8 cellular contexts compared by ENCODE assay signal in genomic region chr14:102362545-102363181, GRCh38. TPM values are rescaled to one million over a fixed set of nuclear protein-coding genes. Genes with fewer than 3 reads are reported as not detected.
A peak's percentile ranks its signal among the peaks of the same experiment; 100 is the strongest.
DNase-seq lines count a peak whose midpoint lies in the region; ATAC-seq, FAIRE-seq and TF ChIP-seq lines count a peak whose summit lies in the region.

Gene CINP (minus strand): TSS chr14:102362890. CDS start chr14:102362851, 39 bp downstream.
Gene TECPR2 (plus strand): TSS chr14:102362941. CDS start chr14:102376722, 13,781 bp downstream.

- no peaks in the 10 kb centered on the region for H3K27me3 ChIP-seq in hepatocyte
- no peaks in the 10 kb centered on the region for H3K27me3 ChIP-seq in aorta (ENCODE audit: control insufficient read depth in 1 of 2, insufficient read depth in 2 of 2, low read length in 1 of 2)

- ATAC-seq in HG02981 (IDR thresholded peaks at IDR 0.05; ENCODE audit: unreplicated experiment): peak; percentile 89
- peak; percentile 100 for ATAC-seq in aorta (ENCODE audit: low FRiP score)

- H3K9me3 ChIP-seq in hepatocyte (ENCODE audit: low read depth): no peaks in the 10 kb centered on the region
- H3K9me3 ChIP-seq in aorta (ENCODE audit: control insufficient read depth, low read length): no peaks in the 10 kb centered on the region

- peak within 1 kb of the TSS; percentile 75 for H3K4me3 ChIP-seq in astrocyte of the cerebellum (ENCODE audit: low read depth, low read length)
- peak within 1 kb of the TSS; percentile 84 for H3K4me3 ChIP-seq in hepatocyte
- H3K4me3 ChIP-seq in aorta (ENCODE audit: low read length in 2 of 2): peak within 1 kb of the TSS; percentile 82 to 90

- H3K4me2 ChIP-seq in hepatocyte: peak within 1 kb of the TSS; percentile 91

- DNase-seq in GM18507 (ENCODE audit: extremely low spot score, insufficient read length, low read depth) (peak; percentile 87), NCI-H2029 treated with DMSO at 0.1 percent for 48 hours (lab: John Stamatoyannopoulos, UW) (peak; percentile 53), T-helper 22 cell (ENCODE audit: low read depth) (peak; percentile 93), astrocyte of the cerebellum (ENCODE audit: low read depth) (peak; percentile 87), hepatocyte (ENCODE audit: low spot score) (peak; percentile 99), renal cortical epithelial cell (ENCODE audit: low read depth) (peak; percentile 88), aorta (peak; percentile 98 to 100)

- TF ChIP-seq CTCF in astrocyte of the cerebellum (IDR thresholded peaks at IDR 0.05; ENCODE audit: low read depth, low read length, missing control alignments): no peak
- no peak for TF ChIP-seq CTCF in hepatocyte (IDR thresholded peaks at IDR 0.05; ENCODE audit: poor library complexity)

- H3K36me3 ChIP-seq in hepatocyte (replicated peaks; ENCODE audit: insufficient read depth, low read depth) (no peaks in the 10 kb centered on the region), aorta (ENCODE audit: control insufficient read depth in 1 of 2, insufficient read depth in 2 of 2, low read length in 1 of 2) (peaks cover 0 to 3% of the 10 kb centered on the region in 2 donors)

- intact Hi-C loops in aorta (cut with DNase I): loop anchor here (1.0 to 5.0 kb wide), 4 partner anchors 10 to 154 kb away; partner anchors contain the start of gene ZNF839 (in 1 of the 2)

- FAIRE-seq in GM18507 (lab: Jason Lieb, UNC): peak; percentile 93

- H2AFZ ChIP-seq in hepatocyte: peak within 1 kb of the TSS; percentile 90

- H3K4me1 ChIP-seq in hepatocyte (ENCODE audit: insufficient read depth) (peaks cover 16% of the 10 kb centered on the region), aorta (ENCODE audit: control insufficient read depth in 1 of 2, insufficient read depth in 2 of 2, low read length in 2 of 2) (peaks cover 0 to 6% of the 10 kb centered on the region in 2 donors)

- no peaks in the 10 kb centered on the region for H4K20me1 ChIP-seq in hepatocyte (ENCODE audit: insufficient read depth, poor library complexity, severe bottlenecking)

- no peaks in the 10 kb centered on the region for H3K9me2 ChIP-seq in hepatocyte (replicated peaks; ENCODE audit: insufficient read depth)

- H3K27ac ChIP-seq in hepatocyte: peak within 1 kb of the TSS; percentile 89
- H3K27ac ChIP-seq in aorta (ENCODE audit: low read depth in 1 of 2, low read length in 2 of 2): peak within 1 kb of the TSS; percentile 61 to 72

- under 1% methylated on average over 31 of the region's 58 CpGs for WGBS in hepatocyte (ENCODE audit: low lambda C conversion rate, missing lambda C conversion rate)
- 1% methylated on average over 51 to 58 of the region's 58 CpGs for WGBS in aorta, 2 donors

- in situ Hi-C loops in astrocyte of the cerebellum (cut with HindIII; ENCODE audit: low sequenced_read_pairs): no loop called here

- peaks cover 55% of the 10 kb centered on the region for H3K79me2 ChIP-seq in hepatocyte

RNA-seq across cellular contexts. Expression of gene CINP, which starts in this region (rescaled TPM):
- 30.5 and 40.2 TPM in 2 replicates for total RNA-seq in hepatocyte
- 22.9 and 33.8 TPM in 2 replicates for polyA plus RNA-seq in hepatocyte
- 36.0 and 45.5 TPM in 2 replicates for total RNA-seq in renal cortical epithelial cell
- total RNA-seq in aorta: 10 to 100 TPM; 25.9 to 30.8 TPM
- 10 to 100 TPM; 21.2 to 25.9 TPM for polyA plus RNA-seq in aorta

RNA-seq across cellular contexts. Expression of gene TECPR2, which starts in this region (rescaled TPM):
- total RNA-seq in hepatocyte: 12.4 and 20.1 TPM in 2 replicates
- 7.3 and 9.5 TPM in 2 replicates for polyA plus RNA-seq in hepatocyte
- 13.7 and 40.1 TPM in 2 replicates for total RNA-seq in renal cortical epithelial cell
- 10 to 100 TPM; 32.2 to 32.5 TPM for total RNA-seq in aorta
- 1 to 10 TPM; 3.5 to 5.5 TPM for polyA plus RNA-seq in aorta

Comparison
In these comparisons a context has a peak if more than half of its experiments do, and no peak if none do; other contexts are left out.
1. Peak in every context shown above with its lines: DNase-seq, ATAC-seq, H3K4me3 ChIP-seq and H3K27ac ChIP-seq.